In the genomic region with DNA sequence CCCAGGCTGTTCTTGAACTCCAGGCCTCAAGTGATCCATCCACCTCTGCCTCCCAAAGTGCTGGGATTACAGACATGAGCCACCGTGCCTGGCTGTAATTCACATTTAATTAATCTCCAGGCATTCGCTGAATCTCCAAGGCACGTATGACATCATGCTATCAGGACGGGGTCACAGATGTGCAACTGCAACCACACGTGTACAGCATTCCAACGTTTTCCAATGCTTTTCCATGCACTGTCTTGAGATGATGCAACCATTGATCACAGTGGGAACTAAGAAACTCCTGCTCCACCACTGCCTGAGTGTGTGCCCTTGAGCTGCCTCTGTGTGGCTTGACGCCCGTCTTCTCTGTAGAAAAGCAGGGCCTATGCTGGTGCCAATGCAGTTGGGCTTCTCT, we compare ENCODE assay signal across 19 cellular contexts.
"Had no signal": no experiment of that assay in that cellular context is flagged by ENCODE, and none has a peak within 500 bp of the region (broad histone marks: within the 10 kb centered on the region; RNA-seq: fewer than 3 reads in every experiment).

No MANE protein-coding gene starts in this region.

- DNase-seq: activated CD4-positive, alpha-beta T cell treated with anti-CD3 and anti-CD28 coated beads, Interleukin-2, amount 50 U/mL, for 1 hour; activated naive CD4-positive, alpha-beta T cell treated with anti-CD3 and anti-CD28 coated beads, Interleukin-2, amount 10 ng/mL, durations not matched to agents 7 days and 5 days; activated naive CD8-positive, alpha-beta T cell treated with anti-CD3 and anti-CD28 coated beads, Interleukin-2, amount 50 U/mL, for 24 hours; activated T-cell treated with anti-CD3 and anti-CD28 coated beads, Interleukin-2, amount 50 U/mL, for 1 hour; anterior cingulate cortex; brain microvascular endothelial cell; central memory CD4-positive, alpha-beta T cell; colonic mucosa; heart right ventricle; kidney glomerular epithelial cell; left ventricle myocardium superior; occipital lobe; small intestine; stimulated activated CD4-positive, alpha-beta T cell treated with anti-CD3 and anti-CD28 coated beads, Interleukin-15, amount 100 ng/mL, for 24 hours; stimulated activated CD4-positive, alpha-beta T cell treated with anti-CD3 and anti-CD28 coated beads, Interleukin-2, amount 100 ng/mL, for 48 hours; stomach; T-cell; T1000 had no signal

- H3K4me1 ChIP-seq: colonic mucosa had no signal

- H3K27ac Mint-ChIP-seq: activated naive CD4-positive, alpha-beta T cell treated with anti-CD3 and anti-CD28 coated beads, Interleukin-2, amount 10 ng/mL, durations not matched to agents 7 days and 5 days; activated naive CD8-positive, alpha-beta T cell treated with anti-CD3 and anti-CD28 coated beads, Interleukin-2, amount 50 U/mL, for 24 hours; T-cell; type B pancreatic cell had no signal

- H3K4me3 ChIP-seq: colonic mucosa, heart right ventricle, stomach had no signal

- H3K27me3 ChIP-seq: brain microvascular endothelial cell, colonic mucosa had no signal

- ATAC-seq: activated naive CD8-positive, alpha-beta T cell treated with anti-CD3 and anti-CD28 coated beads, Interleukin-2, amount 50 U/mL, for 24 hours; heart right ventricle; left ventricle myocardium superior; T-cell had no signal

- H3K9me3 Mint-ChIP-seq: activated naive CD4-positive, alpha-beta T cell treated with anti-CD3 and anti-CD28 coated beads, Interleukin-2, amount 10 ng/mL, durations not matched to agents 7 days and 5 days; activated naive CD8-positive, alpha-beta T cell treated with anti-CD3 and anti-CD28 coated beads, Interleukin-2, amount 50 U/mL, for 24 hours; T-cell; type B pancreatic cell had no signal

- H3K36me3 ChIP-seq: brain microvascular endothelial cell, colonic mucosa, heart right ventricle, stomach had no signal

- H3K4me3 Mint-ChIP-seq: activated naive CD4-positive, alpha-beta T cell treated with anti-CD3 and anti-CD28 coated beads, Interleukin-2, amount 10 ng/mL, durations not matched to agents 7 days and 5 days; activated naive CD8-positive, alpha-beta T cell treated with anti-CD3 and anti-CD28 coated beads, Interleukin-2, amount 50 U/mL, for 24 hours; T-cell; type B pancreatic cell had no signal

- H3K9me3 ChIP-seq: colonic mucosa, heart right ventricle, stomach had no signal

- H3K36me3 Mint-ChIP-seq: activated naive CD4-positive, alpha-beta T cell treated with anti-CD3 and anti-CD28 coated beads, Interleukin-2, amount 10 ng/mL, durations not matched to agents 7 days and 5 days; T-cell; type B pancreatic cell had no signal

- H3K27ac ChIP-seq: brain microvascular endothelial cell, colonic mucosa, heart right ventricle, stomach had no signal
